ENCODE assay signal across 35 cellular contexts in genomic region chr5:163540711-163541110, GRCh38.
"Had no signal": no experiment of that assay in that cellular context is flagged by ENCODE, and none has a peak within 500 bp of the region (broad histone marks: within the 10 kb centered on the region; RNA-seq: fewer than 3 reads in every experiment).

No MANE protein-coding gene starts in this region.

- DNase-seq: activated CD4-positive, alpha-beta memory T cell treated with anti-CD3 and anti-CD28 coated beads for 36 hours; activated CD4-positive, alpha-beta T cell treated with anti-CD3 and anti-CD28 coated beads for 36 hours; activated CD4-positive, alpha-beta T cell treated with anti-CD3 and anti-CD28 coated beads, Interleukin-2, amount 10 ng/mL, durations not matched to agents 24 days and 14 days; activated CD4-positive, CD25-positive, alpha-beta regulatory T cell; activated CD4-positive, CD25-positive, alpha-beta regulatory T cell treated with anti-CD3 and anti-CD28 coated beads, Interleukin-2, amount 50 U/mL, for 72 hours; activated CD8-positive, alpha-beta memory T cell treated with anti-CD3 and anti-CD28 coated beads, Interleukin-2, amount 10 ng/mL, durations not matched to agents 7 days and 5 days; activated CD8-positive, alpha-beta memory T cell treated with anti-CD3 and anti-CD28 coated beads, Interleukin-2, amount 50 U/mL, for 4 hours; activated CD8-positive, alpha-beta T cell treated with anti-CD3 and anti-CD28 coated beads, Interleukin-2, amount 10 ng/mL, durations not matched to agents 7 days and 5 days; activated effector memory CD4-positive, alpha-beta T cell treated with anti-CD3 and anti-CD28 coated beads, Interleukin-2, amount 50 U/mL, for 16 hours; activated naive CD4-positive, alpha-beta T cell treated with anti-CD3 and anti-CD28 coated beads for 36 hours; activated naive CD8-positive, alpha-beta T cell treated with anti-CD3 and anti-CD28 coated beads for 36 hours; activated naive CD8-positive, alpha-beta T cell treated with anti-CD3 and anti-CD28 coated beads, Interleukin-2, amount 50 U/mL, for 24 hours; activated T-cell treated with anti-CD3 and anti-CD28 coated beads, Interleukin-2, amount 50 U/mL, for 1 hour; activated T-cell treated with anti-CD3 and anti-CD28 coated beads, Interleukin-2, amount 50 U/mL, for 48 hours; adrenal gland; amygdala; central memory CD4-positive, alpha-beta T cell; cerebellar nuclear complex; colonic mucosa; effector CD8-positive, alpha-beta T cell; gastrocnemius medialis; glutamatergic neuron; SW 1271; T-helper 2 cell had no signal

- FAIRE-seq: endometrium, endothelial cell of umbilical vein had no signal

- H3K4me1 ChIP-seq: adrenal gland, ascending aorta, breast epithelium, colonic mucosa, foreskin keratinocyte, gastrocnemius medialis had no signal

- H3K27me3 ChIP-seq: ascending aorta, breast epithelium, cardiac muscle cell, colonic mucosa, foreskin keratinocyte, gastrocnemius medialis had no signal

- H3K27ac Mint-ChIP-seq: activated CD4-positive, alpha-beta memory T cell treated with anti-CD3 and anti-CD28 coated beads for 36 hours; activated CD4-positive, alpha-beta T cell treated with anti-CD3 and anti-CD28 coated beads for 36 hours; activated CD4-positive, alpha-beta T cell treated with anti-CD3 and anti-CD28 coated beads, Interleukin-2, amount 10 ng/mL, durations not matched to agents 24 days and 14 days; activated CD8-positive, alpha-beta memory T cell treated with anti-CD3 and anti-CD28 coated beads, Interleukin-2, amount 10 ng/mL, durations not matched to agents 7 days and 5 days; activated CD8-positive, alpha-beta T cell treated with anti-CD3 and anti-CD28 coated beads, Interleukin-2, amount 10 ng/mL, durations not matched to agents 7 days and 5 days; activated naive CD4-positive, alpha-beta T cell treated with anti-CD3 and anti-CD28 coated beads for 36 hours; activated naive CD4-positive, alpha-beta T cell treated with anti-CD3 and anti-CD28 coated beads, Interleukin-2, amount 50 U/mL, for 24 hours; activated naive CD8-positive, alpha-beta T cell treated with anti-CD3 and anti-CD28 coated beads for 36 hours; activated naive CD8-positive, alpha-beta T cell treated with anti-CD3 and anti-CD28 coated beads, Interleukin-2, amount 50 U/mL, for 24 hours; activated T-helper 1 cell treated with anti-CD3 and anti-CD28 coated beads, Interleukin-12 subunit alpha, Interleukin-12 subunit beta, Interleukin-2, Interleukin-4 antibody, amounts not matched to agents 30 ng/mL and 10 ng/mL and 1 ng/mL, durations not matched to agents 14 hours and 24 hours and 36 hours; activated T-helper 2 cell treated with anti-CD3 and anti-CD28 coated beads, Interferon-gamma antibody, Interleukin-2, Interleukin-4, amounts not matched to agents 10 μg/mL and 5 μg/mL and 100 μg/mL, durations not matched to agents 14 hours and 24 hours and 36 hours; brain had no signal

- H3K4me3 Mint-ChIP-seq: activated CD4-positive, alpha-beta memory T cell treated with anti-CD3 and anti-CD28 coated beads for 36 hours; activated CD4-positive, alpha-beta T cell treated with anti-CD3 and anti-CD28 coated beads for 36 hours; activated CD4-positive, alpha-beta T cell treated with anti-CD3 and anti-CD28 coated beads, Interleukin-2, amount 10 ng/mL, durations not matched to agents 24 days and 14 days; activated CD8-positive, alpha-beta memory T cell treated with anti-CD3 and anti-CD28 coated beads, Interleukin-2, amount 10 ng/mL, durations not matched to agents 7 days and 5 days; activated CD8-positive, alpha-beta T cell treated with anti-CD3 and anti-CD28 coated beads, Interleukin-2, amount 10 ng/mL, durations not matched to agents 7 days and 5 days; activated naive CD4-positive, alpha-beta T cell treated with anti-CD3 and anti-CD28 coated beads for 36 hours; activated naive CD4-positive, alpha-beta T cell treated with anti-CD3 and anti-CD28 coated beads, Interleukin-2, amount 50 U/mL, for 24 hours; activated naive CD8-positive, alpha-beta T cell treated with anti-CD3 and anti-CD28 coated beads for 36 hours; activated naive CD8-positive, alpha-beta T cell treated with anti-CD3 and anti-CD28 coated beads, Interleukin-2, amount 50 U/mL, for 24 hours; activated T-helper 1 cell treated with anti-CD3 and anti-CD28 coated beads, Interleukin-12 subunit alpha, Interleukin-12 subunit beta, Interleukin-2, Interleukin-4 antibody, amounts not matched to agents 30 ng/mL and 10 ng/mL and 1 ng/mL, durations not matched to agents 14 hours and 24 hours and 36 hours; brain had no signal

- H3K4me1 Mint-ChIP-seq: activated CD4-positive, alpha-beta T cell treated with anti-CD3 and anti-CD28 coated beads for 36 hours; activated CD4-positive, alpha-beta T cell treated with anti-CD3 and anti-CD28 coated beads, Interleukin-2, amount 10 ng/mL, durations not matched to agents 24 days and 14 days; activated CD8-positive, alpha-beta memory T cell treated with anti-CD3 and anti-CD28 coated beads, Interleukin-2, amount 10 ng/mL, durations not matched to agents 7 days and 5 days; activated naive CD4-positive, alpha-beta T cell treated with anti-CD3 and anti-CD28 coated beads, Interleukin-2, amount 50 U/mL, for 24 hours; activated naive CD8-positive, alpha-beta T cell treated with anti-CD3 and anti-CD28 coated beads for 36 hours; activated naive CD8-positive, alpha-beta T cell treated with anti-CD3 and anti-CD28 coated beads, Interleukin-2, amount 50 U/mL, for 24 hours had no signal

- H3K36me3 ChIP-seq: adrenal gland, ascending aorta, breast epithelium, cardiac muscle cell, colonic mucosa, gastrocnemius medialis had no signal

- ATAC-seq: activated CD4-positive, alpha-beta T cell treated with anti-CD3 and anti-CD28 coated beads for 36 hours; activated CD8-positive, alpha-beta memory T cell treated with anti-CD3 and anti-CD28 coated beads, Interleukin-2, amount 10 ng/mL, durations not matched to agents 7 days and 5 days; activated CD8-positive, alpha-beta T cell treated with anti-CD3 and anti-CD28 coated beads, Interleukin-2, amount 10 ng/mL, durations not matched to agents 7 days and 5 days; activated naive CD8-positive, alpha-beta T cell treated with anti-CD3 and anti-CD28 coated beads, Interleukin-2, amount 50 U/mL, for 24 hours; esophagus mucosa; foreskin keratinocyte; gastrocnemius medialis had no signal

- H3K9me3 Mint-ChIP-seq: activated naive CD4-positive, alpha-beta T cell treated with anti-CD3 and anti-CD28 coated beads for 36 hours; activated naive CD4-positive, alpha-beta T cell treated with anti-CD3 and anti-CD28 coated beads, Interleukin-2, amount 50 U/mL, for 24 hours; activated T-helper 1 cell treated with anti-CD3 and anti-CD28 coated beads, Interleukin-12 subunit alpha, Interleukin-12 subunit beta, Interleukin-2, Interleukin-4 antibody, amounts not matched to agents 30 ng/mL and 10 ng/mL and 1 ng/mL, durations not matched to agents 14 hours and 24 hours and 36 hours; activated T-helper 2 cell treated with anti-CD3 and anti-CD28 coated beads, Interferon-gamma antibody, Interleukin-2, Interleukin-4, amounts not matched to agents 10 μg/mL and 5 μg/mL and 100 μg/mL, durations not matched to agents 14 hours and 24 hours and 36 hours had no signal

- H3K36me3 Mint-ChIP-seq: activated CD4-positive, alpha-beta memory T cell treated with anti-CD3 and anti-CD28 coated beads for 36 hours; activated CD8-positive, alpha-beta memory T cell treated with anti-CD3 and anti-CD28 coated beads, Interleukin-2, amount 10 ng/mL, durations not matched to agents 7 days and 5 days; activated naive CD4-positive, alpha-beta T cell treated with anti-CD3 and anti-CD28 coated beads, Interleukin-2, amount 50 U/mL, for 24 hours; activated naive CD8-positive, alpha-beta T cell treated with anti-CD3 and anti-CD28 coated beads for 36 hours; brain had no signal

- H3K9me3 ChIP-seq: adrenal gland, ascending aorta, breast epithelium, colonic mucosa, gastrocnemius medialis had no signal

- H3K27ac ChIP-seq: adrenal gland, ascending aorta, breast epithelium, cardiac muscle cell, colonic mucosa, foreskin keratinocyte, gastrocnemius medialis had no signal

- H3K4me3 ChIP-seq: adrenal gland, ascending aorta, breast epithelium, cardiac muscle cell, colonic mucosa, gastrocnemius medialis had no signal
